18 cellular contexts compared by ENCODE assay signal in genomic region chr19:10800488-10800887, GRCh38. TPM values are rescaled to one million over a fixed set of nuclear protein-coding genes. Genes with fewer than 3 reads are reported as not detected.
DNase-seq lines count a peak whose midpoint lies in the region; ATAC-seq and TF ChIP-seq lines count a peak whose summit lies in the region.
"Had no signal": no experiment of that assay in that cellular context is flagged by ENCODE, and none has a peak within 500 bp of the region (broad histone marks: within the 10 kb centered on the region; RNA-seq: fewer than 3 reads in every experiment).

No MANE protein-coding gene starts in this region.

- ATAC-seq in stimulated activated naive CD8-positive, alpha-beta T cell treated with anti-CD3 and anti-CD28 coated beads, Interleukin-15, Interleukin-2, amounts not matched to agents 100 U/mL and 50 U/mL, for 24 hours: no peak
- ATAC-seq in natural killer cell treated with Interleukin-12 subunit alpha and Interleukin-12 subunit beta and Interleukin-15 and Interleukin-18, amount 100 ng/mL, for 72 hours: no peak
- ATAC-seq in HG02763 (IDR thresholded peaks at IDR 0.05; ENCODE audit: unreplicated experiment): no peak
- ATAC-seq: pancreas had no signal

- no peak for TF ChIP-seq POLR2A in esophagus squamous epithelium (IDR thresholded peaks at IDR 0.05)

- no peak for TF ChIP-seq CTCF in fibroblast of pulmonary artery (IDR thresholded peaks at IDR 0.05; ENCODE audit: low read length, missing control alignments)
- no peak for TF ChIP-seq CTCF in esophagus squamous epithelium (IDR thresholded peaks at IDR 0.05)

- H3K4me3 Mint-ChIP-seq in stimulated activated naive CD8-positive, alpha-beta T cell treated with anti-CD3 and anti-CD28 coated beads, Interleukin-15, Interleukin-2, amounts not matched to agents 100 ng/mL and 50 ng/mL, for 24 hours: no peak overlapping the region
- no peak overlapping the region for H3K4me3 Mint-ChIP-seq in natural killer cell treated with Interleukin-12 subunit alpha and Interleukin-12 subunit beta and Interleukin-15 and Interleukin-18, amount 100 ng/mL, for 72 hours
- H3K4me3 Mint-ChIP-seq: activated naive CD8-positive, alpha-beta T cell treated with anti-CD3 and anti-CD28 coated beads for 36 hours; H9 had no signal

- H3K36me3 ChIP-seq in esophagus squamous epithelium: peaks cover 45 to 100% (median 63%) of the 10 kb centered on the region in 3 donors

- no peaks in the 10 kb centered on the region for H3K27me3 ChIP-seq in esophagus squamous epithelium
- H3K27me3 ChIP-seq: pancreas, stomach had no signal

- H3K4me1 Mint-ChIP-seq in stimulated activated naive CD8-positive, alpha-beta T cell treated with anti-CD3 and anti-CD28 coated beads, Interleukin-15, Interleukin-2, amounts not matched to agents 100 ng/mL and 50 ng/mL, for 24 hours (ENCODE audit: low read depth): peaks cover 35% of the 10 kb centered on the region
- H3K4me1 Mint-ChIP-seq in natural killer cell treated with Interleukin-12 subunit alpha and Interleukin-12 subunit beta and Interleukin-15 and Interleukin-18, amount 100 ng/mL, for 72 hours (ENCODE audit: low read depth in 2 of 2): peaks cover 45 to 54% of the 10 kb centered on the region in 2 donors
- H3K4me1 Mint-ChIP-seq: H9 had no signal

- no peak overlapping the region for H3K4me3 ChIP-seq in fibroblast of pulmonary artery (replicated peaks; ENCODE audit: low read depth, low read length)
- no peak overlapping the region for H3K4me3 ChIP-seq in esophagus squamous epithelium
- H3K4me3 ChIP-seq: pancreas, stomach had no signal

- 69 to 74% methylated on average over 3 to 6 of the region's 9 CpGs for WGBS in esophagus squamous epithelium, 2 donors

- no peaks in the 10 kb centered on the region for H3K27me3 Mint-ChIP-seq in stimulated activated naive CD8-positive, alpha-beta T cell treated with anti-CD3 and anti-CD28 coated beads, Interleukin-15, Interleukin-2, amounts not matched to agents 100 ng/mL and 50 ng/mL, for 24 hours
- no peaks in the 10 kb centered on the region for H3K27me3 Mint-ChIP-seq in natural killer cell treated with Interleukin-12 subunit alpha and Interleukin-12 subunit beta and Interleukin-15 and Interleukin-18, amount 100 ng/mL, for 72 hours
- H3K27me3 Mint-ChIP-seq: activated naive CD8-positive, alpha-beta T cell treated with anti-CD3 and anti-CD28 coated beads for 36 hours had no signal

- intact Hi-C loops in esophagus squamous epithelium (cut with DNase I): loop anchor here (10.0 kb wide), 1 partner anchor 86 kb away; the partner anchor contains the start of gene DNM2

- no peak overlapping the region for H3K27ac ChIP-seq in esophagus squamous epithelium
- H3K27ac ChIP-seq: epithelial cell of prostate, pancreas, stomach, VCaP had no signal

- no peak for DNase-seq in stimulated activated naive CD8-positive, alpha-beta T cell treated with anti-CD3 and anti-CD28 coated beads, Interleukin-15, Interleukin-2, amounts not matched to agents 100 U/mL and 50 U/mL, for 24 hours
- DNase-seq in fibroblast of pulmonary artery (ENCODE audit: low read depth) (peak; percentile 58), esophagus squamous epithelium (lab: John Stamatoyannopoulos, UW) (no peak), NCI-H226 (no peak)
- no peak for DNase-seq in natural killer cell treated with Interleukin-12 subunit alpha and Interleukin-12 subunit beta and Interleukin-15 and Interleukin-18, amount 100 ng/mL, for 72 hours (ENCODE audit: low spot score)
- no peak for DNase-seq in stimulated activated CD4-positive, alpha-beta T cell treated with anti-CD3 and anti-CD28 coated beads, Interleukin-4, amount 100 ng/mL, for 4 hours
- DNase-seq: activated naive CD8-positive, alpha-beta T cell treated with anti-CD3 and anti-CD28 coated beads for 36 hours; central memory CD4-positive, alpha-beta T cell; H9; NCI-H2081 treated with DMSO at 0.1 percent for 48 hours; NCI-H82; pancreas; stomach had no signal

- H3K4me1 ChIP-seq in esophagus squamous epithelium: no peaks in the 10 kb centered on the region
- H3K4me1 ChIP-seq: pancreas, stomach had no signal

- no peaks in the 10 kb centered on the region for H3K9me3 Mint-ChIP-seq in stimulated activated naive CD8-positive, alpha-beta T cell treated with anti-CD3 and anti-CD28 coated beads, Interleukin-15, Interleukin-2, amounts not matched to agents 100 ng/mL and 50 ng/mL, for 24 hours
- H3K9me3 Mint-ChIP-seq in natural killer cell treated with Interleukin-12 subunit alpha and Interleukin-12 subunit beta and Interleukin-15 and Interleukin-18, amount 100 ng/mL, for 72 hours: no peaks in the 10 kb centered on the region
- H3K9me3 Mint-ChIP-seq: activated naive CD8-positive, alpha-beta T cell treated with anti-CD3 and anti-CD28 coated beads for 36 hours; H9 had no signal

- peak overlapping the region; percentile 58 for H3K27ac Mint-ChIP-seq in stimulated activated naive CD8-positive, alpha-beta T cell treated with anti-CD3 and anti-CD28 coated beads, Interleukin-15, Interleukin-2, amounts not matched to agents 100 ng/mL and 50 ng/mL, for 24 hours
- peak overlapping the region; percentile 93 to 99 for H3K27ac Mint-ChIP-seq in natural killer cell treated with Interleukin-12 subunit alpha and Interleukin-12 subunit beta and Interleukin-15 and Interleukin-18, amount 100 ng/mL, for 72 hours
- H3K27ac Mint-ChIP-seq: H9 had no signal

- peaks cover 45% of the 10 kb centered on the region for H3K36me3 Mint-ChIP-seq in stimulated activated naive CD8-positive, alpha-beta T cell treated with anti-CD3 and anti-CD28 coated beads, Interleukin-15, Interleukin-2, amounts not matched to agents 100 ng/mL and 50 ng/mL, for 24 hours (ENCODE audit: low read depth)
- peaks cover 7% of the 10 kb centered on the region for H3K36me3 Mint-ChIP-seq in natural killer cell treated with Interleukin-12 subunit alpha and Interleukin-12 subunit beta and Interleukin-15 and Interleukin-18, amount 100 ng/mL, for 72 hours

- H3K9me3 ChIP-seq in esophagus squamous epithelium: no peaks in the 10 kb centered on the region
- H3K9me3 ChIP-seq: pancreas, stomach had no signal

RNA-seq across cellular contexts. Expression of gene TMED1, which starts 35.5 kb away (rescaled TPM):
- 10 to 100 TPM; 15.2 to 24.1 TPM for total RNA-seq in natural killer cell treated with Interleukin-12 subunit alpha and Interleukin-12 subunit beta and Interleukin-15 and Interleukin-18, amount 100 ng/mL, for 72 hours
- total RNA-seq in esophagus squamous epithelium: 10 to 100 TPM; 14.7 to 30.3 (median 24.1) TPM

RNA-seq across cellular contexts. Expression of gene C19orf38, which starts 47.7 kb away (rescaled TPM):
- 10 to 100 TPM in 1 of 2 donors, 1 to 10 TPM in 1; 2.7 to 12.0 TPM for total RNA-seq in natural killer cell treated with Interleukin-12 subunit alpha and Interleukin-12 subunit beta and Interleukin-15 and Interleukin-18, amount 100 ng/mL, for 72 hours
- total RNA-seq in esophagus squamous epithelium: 1 to 10 TPM in 1 of 4 donors, under 1 TPM in 1, not detected in 2; 0.38 to 1.3 TPM
- total RNA-seq: glomerular endothelial cell, H9 had no signal
